ENCODE assay signal across 1 cellular context in genomic region chr1:24136956-24137539, GRCh38.
TF ChIP-seq lines count a peak whose summit lies in the region.

No MANE protein-coding gene starts in this region.

TF ChIP-seq in H1, 55 proteins besides CTCF, POLR2A, EP300 and RAD21:
- no peak for TF ChIP-seq NRF1 (IDR thresholded peaks at IDR 0.05; ENCODE audit: low read depth, low read length)
